ENCODE assay signal across 1 cellular context in genomic region chr16:25108054-25108453, GRCh38.
TF ChIP-seq lines count a peak whose summit lies in the region.

No MANE protein-coding gene starts in this region.

TF ChIP-seq in IMR-90, 13 proteins besides CTCF, POLR2A, EP300 and RAD21:
- no peak for TF ChIP-seq NFE2L2 (IDR thresholded peaks at IDR 0.05; ENCODE audit: low read depth, low read length)
- TF ChIP-seq BHLHE40 (IDR thresholded peaks at IDR 0.05; ENCODE audit: low read depth, low read length): no peak
- no peak for TF ChIP-seq ELK1 (IDR thresholded peaks at IDR 0.05; ENCODE audit: borderline replicate concordance, low read depth, low read length)
- TF ChIP-seq, protein P1, sequence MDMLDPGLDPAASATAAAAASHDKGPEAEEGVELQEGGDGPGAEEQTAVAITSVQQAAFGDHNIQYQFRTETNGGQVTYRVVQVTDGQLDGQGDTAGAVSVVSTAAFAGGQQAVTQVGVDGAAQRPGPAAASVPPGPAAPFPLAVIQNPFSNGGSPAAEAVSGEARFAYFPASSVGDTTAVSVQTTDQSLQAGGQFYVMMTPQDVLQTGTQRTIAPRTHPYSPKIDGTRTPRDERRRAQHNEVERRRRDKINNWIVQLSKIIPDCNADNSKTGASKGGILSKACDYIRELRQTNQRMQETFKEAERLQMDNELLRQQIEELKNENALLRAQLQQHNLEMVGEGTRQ (IDR thresholded peaks at IDR 0.05; ENCODE audit: low read depth, low read length): no peak
- no peak for TF ChIP-seq SMC3 (IDR thresholded peaks at IDR 0.05; ENCODE audit: low read depth, low read length)
- TF ChIP-seq MXI1 (IDR thresholded peaks at IDR 0.05; ENCODE audit: borderline replicate concordance, low read depth, low read length): no peak
- TF ChIP-seq MAZ (IDR thresholded peaks at IDR 0.05; ENCODE audit: borderline replicate concordance, low read depth, low read length): no peak
- no peak for TF ChIP-seq CHD1 (IDR thresholded peaks at IDR 0.05; ENCODE audit: low read depth, low read length)
- no peak for TF ChIP-seq MAFK (IDR thresholded peaks at IDR 0.05; ENCODE audit: low read depth, low read length)
- no peak for TF ChIP-seq FOS (IDR thresholded peaks at IDR 0.05; ENCODE audit: low read depth, low read length)
- no peak for TF ChIP-seq CEBPB (IDR thresholded peaks at IDR 0.05; ENCODE audit: low read depth, low read length)
- TF ChIP-seq RFX5 (IDR thresholded peaks at IDR 0.05; ENCODE audit: low read depth, low read length): no peak
- no peak for TF ChIP-seq RCOR1 (IDR thresholded peaks at IDR 0.05; ENCODE audit: insufficient replicate concordance, low read length)
